Comparison of ENCODE assay signal across 8 cellular contexts in genomic region chr11:114059278-114059983, GRCh38. TPM values are rescaled to one million over a fixed set of nuclear protein-coding genes. Genes with fewer than 3 reads are reported as not detected.
DNase-seq lines count a peak whose midpoint lies in the region; ATAC-seq, FAIRE-seq and TF ChIP-seq lines count a peak whose summit lies in the region.

TSS of gene ZBTB16 (plus strand) at chr11:114059711. CDS start at chr11:114063301, 3,590 bp downstream.

- H3K14ac ChIP-seq in neuronal stem cell (ENCODE audit: low read length) = peak within 1 kb of the TSS; percentile 95

- peak within 1 kb of the TSS; percentile 86 for H2BK15ac ChIP-seq in neuronal stem cell (ENCODE audit: low read length)

- peak within 1 kb of the TSS; percentile 92 for H3K23ac ChIP-seq in neuronal stem cell (ENCODE audit: low read depth, low read length, poor library complexity)

- peak within 1 kb of the TSS; percentile 93 for H3K4me3 Mint-ChIP-seq in glutamatergic neuron (ENCODE audit: unreplicated experiment)

- BruUV-seq in Panc1 (replicated peaks; lab: Mats Ljungman, UMichigan) = no TSS peak

- H3K27ac Mint-ChIP-seq in activated naive CD4-positive, alpha-beta T cell treated with anti-CD3 and anti-CD28 coated beads, Interleukin-2, amount 50 U/mL, for 72 hours = no peak within 1 kb of the TSS
- peak within 1 kb of the TSS; percentile 55 for H3K27ac Mint-ChIP-seq in glutamatergic neuron (ENCODE audit: unreplicated experiment)

- no peak for TF ChIP-seq CTCF in HL-60 (IDR thresholded peaks at IDR 0.05; ENCODE audit: insufficient read depth, low read length)
- no peak for TF ChIP-seq CTCF in Panc1 (IDR thresholded peaks at IDR 0.05)
- TF ChIP-seq CTCF in glutamatergic neuron (IDR thresholded peaks at IDR 0.05; ENCODE audit: partially characterized antibody, unreplicated experiment) = peak; percentile 10
- TF ChIP-seq CTCF in upper lobe of right lung (IDR thresholded peaks at IDR 0.05) = no peak

- H3K18ac ChIP-seq in neuronal stem cell (ENCODE audit: low read length) = peak within 1 kb of the TSS; percentile 100

- H3K4ac ChIP-seq in neuronal stem cell (ENCODE audit: low read length) = peak within 1 kb of the TSS; percentile 76

- no peak for FAIRE-seq in HTR-8/SVneo (lab: Jason Lieb, UNC)

- H3K4me3 ChIP-seq in HL-60 (replicated peaks; ENCODE audit: insufficient read depth, low read length) = peak within 1 kb of the TSS; percentile 73
- peak within 1 kb of the TSS; percentile 48 to 60 for H3K4me3 ChIP-seq in Panc1 (ENCODE audit: low read depth in 2 of 2, low read length in 2 of 2)
- peak within 1 kb of the TSS; percentile 95 to 97 for H3K4me3 ChIP-seq in neuronal stem cell (ENCODE audit: low read length in 2 of 2)
- peak within 1 kb of the TSS; percentile 95 for H3K4me3 ChIP-seq in upper lobe of right lung

- H3K27me3 ChIP-seq in HL-60 (ENCODE audit: insufficient read depth, poor library complexity, severe bottlenecking) (no peaks in the 10 kb centered on the region), Panc1 (ENCODE audit: control insufficient read depth, insufficient read depth, low read length) (peaks cover 40% of the 10 kb centered on the region), neuronal stem cell (ENCODE audit: control insufficient read depth in 3 of 3, insufficient read depth in 3 of 3, low read depth in 1 of 3, low read length in 3 of 3) (no peaks in the 10 kb centered on the region), upper lobe of right lung (no peaks in the 10 kb centered on the region)

- peak within 1 kb of the TSS; percentile 100 for H3K9ac ChIP-seq in neuronal stem cell (ENCODE audit: low read depth, low read length, poor library complexity)

- peaks cover 13% of the 10 kb centered on the region for H3K79me1 ChIP-seq in neuronal stem cell (ENCODE audit: low read depth, low read length)

- H2BK120ac ChIP-seq in neuronal stem cell (ENCODE audit: low read depth, low read length) = peak within 1 kb of the TSS; percentile 69

- H3K4me1 Mint-ChIP-seq in glutamatergic neuron (ENCODE audit: low read depth, unreplicated experiment) = peaks cover 11% of the 10 kb centered on the region

- intact Hi-C loops in Panc1 (cut with micrococcal nuclease; ENCODE audit: unreplicated experiment) = no loop called here
- intact Hi-C loops in upper lobe of right lung (cut with DNase I) = no loop called here

- H3K36me3 ChIP-seq in Panc1 (ENCODE audit: control insufficient read depth, insufficient read depth, low read length) (no peaks in the 10 kb centered on the region), neuronal stem cell (replicated peaks in 1 of 2; ENCODE audit: control insufficient read depth in 2 of 2, insufficient read depth in 2 of 2, low read length in 2 of 2) (peaks cover 12 to 15% of the 10 kb centered on the region in 2 donors), upper lobe of right lung (peaks cover 20% of the 10 kb centered on the region)

- H3K27me3 Mint-ChIP-seq in glutamatergic neuron (ENCODE audit: unreplicated experiment) = peaks cover 11% of the 10 kb centered on the region

- in situ Hi-C loops in Panc1 (cut with HindIII; ENCODE audit: low pct_unique_long_range_greater_than_20kb, low sequenced_read_pairs) = no loop called here

- WGBS in neuronal stem cell (ENCODE audit: extremely low coverage in 2 of 2, insufficient read length in 2 of 2, insufficient replicate concordance in 1 of 2), 2 donors = no CpG with 5 or more reads among the region's 71 CpGs

- peak within 1 kb of the TSS; percentile 91 for H2AFZ ChIP-seq in neuronal stem cell (ENCODE audit: low read length)

- POLR2A ChIA-PET in Panc1 (lab: Charles Lee) = no interaction called here

- 0 out of 2 replicates have a peak, but pooled peaks have one; percentile 22 for ATAC-seq in Panc1
- ATAC-seq in activated naive CD4-positive, alpha-beta T cell treated with anti-CD3 and anti-CD28 coated beads, Interleukin-2, amount 50 U/mL, for 72 hours = peak; percentile 66 to 67
- peak; percentile 77 for ATAC-seq in upper lobe of right lung
- ATAC-seq in GM18519 (IDR thresholded peaks at IDR 0.05; ENCODE audit: low FRiP score, unreplicated experiment) = no peak

- peak within 1 kb of the TSS; percentile 97 for H2AK5ac ChIP-seq in neuronal stem cell (ENCODE audit: low read depth, low read length)

- H2BK5ac ChIP-seq in neuronal stem cell (ENCODE audit: low read length) = peak within 1 kb of the TSS; percentile 99

- H3K9me3 Mint-ChIP-seq in activated naive CD4-positive, alpha-beta T cell treated with anti-CD3 and anti-CD28 coated beads, Interleukin-2, amount 50 U/mL, for 72 hours = no peaks in the 10 kb centered on the region
- peaks cover 3% of the 10 kb centered on the region for H3K9me3 Mint-ChIP-seq in glutamatergic neuron (ENCODE audit: unreplicated experiment)

- H4K91ac ChIP-seq in neuronal stem cell (ENCODE audit: low read depth, low read length, poor library complexity) = peak within 1 kb of the TSS; percentile 91

- CTCF ChIA-PET in Panc1 (lab: Charles Lee) = no interaction called here

- no peak within 1 kb of the TSS for H4K8ac ChIP-seq in neuronal stem cell (ENCODE audit: low read depth, low read length)

- peak within 1 kb of the TSS; percentile 91 for H3K4me2 ChIP-seq in neuronal stem cell (ENCODE audit: insufficient read depth, low read length, poor library complexity, severe bottlenecking)

- peak within 1 kb of the TSS; percentile 96 for H2BK12ac ChIP-seq in neuronal stem cell (ENCODE audit: low read length)

- no peaks in the 10 kb centered on the region for H3K36me3 Mint-ChIP-seq in activated naive CD4-positive, alpha-beta T cell treated with anti-CD3 and anti-CD28 coated beads, Interleukin-2, amount 50 U/mL, for 72 hours
- H3K36me3 Mint-ChIP-seq in glutamatergic neuron (ENCODE audit: unreplicated experiment) = no peaks in the 10 kb centered on the region

- H3K27ac ChIP-seq in HL-60 (replicated peaks) = peak within 1 kb of the TSS; percentile 88
- H3K27ac ChIP-seq in Panc1 (ENCODE audit: low read length) = no peak within 1 kb of the TSS
- H3K27ac ChIP-seq in neuronal stem cell (replicated peaks; ENCODE audit: low read length) = peak within 1 kb of the TSS; percentile 87
- peak within 1 kb of the TSS; percentile 98 for H3K27ac ChIP-seq in upper lobe of right lung

- no peaks in the 10 kb centered on the region for H3K4me1 ChIP-seq in Panc1 (ENCODE audit: control insufficient read depth, insufficient read depth, low read length)
- peaks cover 14 to 36% of the 10 kb centered on the region in 2 donors for H3K4me1 ChIP-seq in neuronal stem cell (ENCODE audit: control insufficient read depth in 2 of 2, insufficient read depth in 1 of 2, low read depth in 1 of 2, low read length in 2 of 2)
- H3K4me1 ChIP-seq in upper lobe of right lung = peaks cover 37% of the 10 kb centered on the region

- no peaks in the 10 kb centered on the region for H3K9me3 ChIP-seq in Panc1 (ENCODE audit: control insufficient read depth, insufficient read depth, low read depth, low read length)
- peaks cover 0 to 7% of the 10 kb centered on the region in 2 donors for H3K9me3 ChIP-seq in neuronal stem cell (replicated peaks in 1 of 2; ENCODE audit: control insufficient read depth in 2 of 2, insufficient read depth in 1 of 2, low read depth in 1 of 2, low read length in 2 of 2)
- no peaks in the 10 kb centered on the region for H3K9me3 ChIP-seq in upper lobe of right lung

- DNase-seq in HL-60 (ENCODE audit: low read depth in 1 of 2, low spot score in 1 of 2) (peak; percentile 61 to 89), Panc1 (ENCODE audit: low read depth, low spot score) (no peak), glutamatergic neuron (peak; percentile 90), neuronal stem cell (ENCODE audit: low spot score) (peak; percentile 84), upper lobe of right lung (peak; percentile 95), HTR-8/SVneo (ENCODE audit: insufficient read length, low spot score) (no peak)
- peak in 1 of 2 donors; percentile 21 for DNase-seq in activated naive CD4-positive, alpha-beta T cell treated with anti-CD3 and anti-CD28 coated beads, Interleukin-2, amount 50 U/mL, for 72 hours (ENCODE audit: low spot score in 2 of 2)

RNA-seq across cellular contexts. Expression of gene ZBTB16, which starts in this region (rescaled TPM):
- total RNA-seq in Panc1 (2021; ENCODE audit: unreplicated experiment) = 0.21 TPM
- not detected for polyA plus RNA-seq in Panc1 (2012; ENCODE audit: insufficient read length)
- 1 to 10 TPM in 1 of 2 donors, under 1 TPM in 1; 0.99 to 3.1 TPM for total RNA-seq in activated naive CD4-positive, alpha-beta T cell treated with anti-CD3 and anti-CD28 coated beads, Interleukin-2, amount 50 U/mL, for 72 hours
- 9.0 TPM for total RNA-seq in glutamatergic neuron (ENCODE audit: unreplicated experiment)
- polyA plus RNA-seq in neuronal stem cell (2013, experiment 1 of 2) = 18.2 TPM
- polyA plus RNA-seq in neuronal stem cell (2013, experiment 2 of 2) = 19.2 TPM
- 221 TPM for total RNA-seq in upper lobe of right lung

Comparison
In these comparisons a context has a peak if more than half of its experiments do, and no peak if none do; other contexts are left out.
1. RNA of gene ZBTB16 (total RNA-seq): 221 TPM in upper lobe of right lung (single experiment); 9.0 TPM in glutamatergic neuron (single experiment), 0.99 to 3.1 TPM in activated naive CD4-positive, alpha-beta T cell treated with anti-CD3 and anti-CD28 coated beads, Interleukin-2, amount 50 U/mL, for 72 hours and 0.21 TPM in Panc1 (single experiment); every median in the first group is over 10 times any median in the second.
2. Peak in ATAC-seq and H3K4me3 ChIP-seq in Panc1; RNA of the gene not detected or under 1 TPM.
3. DNase-seq: peak in HL-60 (2 of 2), glutamatergic neuron (single experiment), neuronal stem cell (single experiment) and upper lobe of right lung (single experiment); none in Panc1 (single experiment) and HTR-8/SVneo (single experiment).
4. Peak in every context shown above with its lines, with median percentiles within 50 percentile points of each other: H3K4me3 ChIP-seq.